In genomic region chr16:75224683-75225082, GRCh38 we compare ENCODE assay signal across 19 cellular contexts. TPM values are rescaled to one million over a fixed set of nuclear protein-coding genes. Genes with fewer than 3 reads are reported as not detected.
"Had no signal": no experiment of that assay in that cellular context is flagged by ENCODE, and none has a peak within 500 bp of the region (broad histone marks: within the 10 kb centered on the region; RNA-seq: fewer than 3 reads in every experiment).

No MANE protein-coding gene starts in this region.

- H3K4me3 ChIP-seq: coronary artery, smooth muscle cell, tibial nerve had no signal

- ATAC-seq: activated T-cell treated with anti-CD3 and anti-CD28 coated beads, Interleukin-2, amount 50 U/mL, for 4 hours; effector memory CD8-positive, alpha-beta T cell; natural killer cell treated with Interleukin-12 subunit alpha and Interleukin-12 subunit beta and Interleukin-15 and Interleukin-18, amount 100 ng/mL, for 72 hours; stimulated activated memory B cell treated with anti-CD40 and anti-IgM and Interleukin-4, amounts not matched to agents 10 μg/mL and 1 μg/mL and 100 μg/mL, for 72 hours had no signal

- H3K27ac Mint-ChIP-seq: activated CD4-positive, alpha-beta memory T cell treated with anti-CD3 and anti-CD28 coated beads for 36 hours; activated naive CD8-positive, alpha-beta T cell; effector memory CD8-positive, alpha-beta T cell; natural killer cell treated with Interleukin-12 subunit alpha and Interleukin-12 subunit beta and Interleukin-15 and Interleukin-18, amount 100 ng/mL, for 72 hours; stimulated activated memory B cell treated with anti-CD40 and anti-IgM and Interleukin-4, amounts not matched to agents 10 μg/mL and 1 μg/mL and 100 μg/mL, for 72 hours had no signal

- H3K4me3 Mint-ChIP-seq: activated CD4-positive, alpha-beta memory T cell treated with anti-CD3 and anti-CD28 coated beads for 36 hours; activated naive CD8-positive, alpha-beta T cell; activated T-cell treated with anti-CD3 and anti-CD28 coated beads, Interleukin-2, amount 50 U/mL, for 4 hours; effector memory CD8-positive, alpha-beta T cell; natural killer cell treated with Interleukin-12 subunit alpha and Interleukin-12 subunit beta and Interleukin-15 and Interleukin-18, amount 100 ng/mL, for 72 hours; stimulated activated memory B cell treated with anti-CD40 and anti-IgM and Interleukin-4, amounts not matched to agents 10 μg/mL and 1 μg/mL and 100 μg/mL, for 72 hours had no signal

- H3K9me3 Mint-ChIP-seq: activated CD4-positive, alpha-beta memory T cell treated with anti-CD3 and anti-CD28 coated beads for 36 hours; activated T-cell treated with anti-CD3 and anti-CD28 coated beads, Interleukin-2, amount 50 U/mL, for 4 hours; effector memory CD8-positive, alpha-beta T cell; natural killer cell treated with Interleukin-12 subunit alpha and Interleukin-12 subunit beta and Interleukin-15 and Interleukin-18, amount 100 ng/mL, for 72 hours; stimulated activated memory B cell treated with anti-CD40 and anti-IgM and Interleukin-4, amounts not matched to agents 10 μg/mL and 1 μg/mL and 100 μg/mL, for 72 hours had no signal

- H3K36me3 Mint-ChIP-seq: activated CD4-positive, alpha-beta memory T cell treated with anti-CD3 and anti-CD28 coated beads for 36 hours; activated naive CD8-positive, alpha-beta T cell; natural killer cell treated with Interleukin-12 subunit alpha and Interleukin-12 subunit beta and Interleukin-15 and Interleukin-18, amount 100 ng/mL, for 72 hours; stimulated activated memory B cell treated with anti-CD40 and anti-IgM and Interleukin-4, amounts not matched to agents 10 μg/mL and 1 μg/mL and 100 μg/mL, for 72 hours had no signal

- DNase-seq: activated CD4-positive, alpha-beta memory T cell treated with anti-CD3 and anti-CD28 coated beads for 36 hours; activated effector memory CD4-positive, alpha-beta T cell treated with anti-CD3 and anti-CD28 coated beads, Interleukin-2, amount 50 U/mL, for 16 hours; activated T-cell treated with anti-CD3 and anti-CD28 coated beads, Interleukin-2, amount 50 U/mL, for 4 hours; amygdala; effector memory CD8-positive, alpha-beta T cell; hypothalamus; mammary epithelial cell; T-helper 1 cell had no signal

- H3K27ac ChIP-seq: coronary artery, tibial nerve, VCaP had no signal

- H3K4me2 ChIP-seq: smooth muscle cell had no signal

- H3K9me3 ChIP-seq: tibial nerve had no signal

- H3K4me1 ChIP-seq: tibial nerve had no signal

RNA-seq across cellular contexts. Expression of gene CTRB1, which starts 5.9 kb away (rescaled TPM):
- total RNA-seq: activated CD4-positive, alpha-beta memory T cell treated with anti-CD3 and anti-CD28 coated beads for 36 hours; epithelial cell of proximal tubule; mammary epithelial cell; natural killer cell treated with Interleukin-12 subunit alpha and Interleukin-12 subunit beta and Interleukin-15 and Interleukin-18, amount 100 ng/mL, for 72 hours; osteoblast; renal cortical epithelial cell; smooth muscle cell; subcutaneous adipose tissue had no signal
- polyA plus RNA-seq: mammary epithelial cell had no signal

RNA-seq across cellular contexts. Expression of gene CTRB2, which starts 17.7 kb away (rescaled TPM):
- total RNA-seq: activated CD4-positive, alpha-beta memory T cell treated with anti-CD3 and anti-CD28 coated beads for 36 hours; epithelial cell of proximal tubule; mammary epithelial cell; natural killer cell treated with Interleukin-12 subunit alpha and Interleukin-12 subunit beta and Interleukin-15 and Interleukin-18, amount 100 ng/mL, for 72 hours; osteoblast; renal cortical epithelial cell; subcutaneous adipose tissue had no signal
- polyA plus RNA-seq: mammary epithelial cell had no signal

RNA-seq across cellular contexts. Expression of gene BCAR1, which starts 26.7 kb away (rescaled TPM):
- total RNA-seq: natural killer cell treated with Interleukin-12 subunit alpha and Interleukin-12 subunit beta and Interleukin-15 and Interleukin-18, amount 100 ng/mL, for 72 hours had no signal
